ENCODE assay signal across 8 cellular contexts in genomic region chr4:24419147-24420034, GRCh38.
A peak's percentile ranks its signal among the peaks of the same experiment; 100 is the strongest.
DNase-seq lines count a peak whose midpoint lies in the region; ATAC-seq and TF ChIP-seq lines count a peak whose summit lies in the region.

No MANE protein-coding gene starts in this region.

- H3K4me1 ChIP-seq in colonic mucosa (no peaks in the 10 kb centered on the region), right lobe of liver (no peaks in the 10 kb centered on the region)

- ATAC-seq in GM18868 (IDR thresholded peaks at IDR 0.05; ENCODE audit: unreplicated experiment), result peak; percentile 94
- peak; percentile 83 for ATAC-seq in HG03108 (IDR thresholded peaks at IDR 0.05; ENCODE audit: unreplicated experiment)
- peak; percentile 74 for ATAC-seq in activated CD4-positive, alpha-beta T cell treated with anti-CD3 and anti-CD28 coated beads for 36 hours
- peak; percentile 97 to 99 (median 99) for ATAC-seq in right lobe of liver

- H3K4me3 Mint-ChIP-seq in activated CD4-positive, alpha-beta T cell treated with anti-CD3 and anti-CD28 coated beads for 36 hours, result no peak overlapping the region

- CTCF ChIA-PET in activated CD4-positive, alpha-beta T cell treated with anti-CD3 and anti-CD28 coated beads for 36 hours (lab: Charles Lee), result interaction anchor here (0.5 to 2.3 kb wide), 14 partner anchors 8 to 1524 kb away, joined by 3 to 7 read pairs (median 4); no protein-coding TSS in a partner anchor

- peaks cover 3% of the 10 kb centered on the region for H3K4me1 Mint-ChIP-seq in activated CD4-positive, alpha-beta T cell treated with anti-CD3 and anti-CD28 coated beads for 36 hours

- H3K36me3 ChIP-seq in colonic mucosa (no peaks in the 10 kb centered on the region), right lobe of liver (no peaks in the 10 kb centered on the region)

- under 1% methylated on average over 8 of the region's 8 CpGs for WGBS in right lobe of liver (ENCODE audit: insufficient coverage, low coverage, low lambda C conversion rate, missing lambda C conversion rate)

- no peak for TF ChIP-seq POLR2A in right lobe of liver (IDR thresholded peaks at IDR 0.05)

- no peak overlapping the region for H3K27ac Mint-ChIP-seq in activated CD4-positive, alpha-beta T cell treated with anti-CD3 and anti-CD28 coated beads for 36 hours

- POLR2A ChIA-PET in activated CD4-positive, alpha-beta T cell treated with anti-CD3 and anti-CD28 coated beads for 36 hours (lab: Charles Lee), result no interaction called here

- intact Hi-C loops in activated CD4-positive, alpha-beta T cell treated with anti-CD3 and anti-CD28 coated beads for 36 hours (cut with DNase I, micrococcal nuclease), result loop anchor here (1.0 to 5.0 kb wide), 2 partner anchors 1082 to 1284 kb away; no protein-coding TSS in a partner anchor
- intact Hi-C loops in colonic mucosa (cut with DNase I), result no loop called here
- intact Hi-C loops in right lobe of liver (cut with DNase I), result no loop called here

- H3K27me3 ChIP-seq in colonic mucosa (no peaks in the 10 kb centered on the region), right lobe of liver (no peaks in the 10 kb centered on the region)

- H3K9me3 ChIP-seq in colonic mucosa (no peaks in the 10 kb centered on the region), right lobe of liver (no peaks in the 10 kb centered on the region)

- H3K27me3 Mint-ChIP-seq in activated CD4-positive, alpha-beta T cell treated with anti-CD3 and anti-CD28 coated beads for 36 hours, result peaks cover 8% of the 10 kb centered on the region

- no peak overlapping the region for H3K9ac ChIP-seq in colonic mucosa (ENCODE audit: low read depth in 2 of 2, low read length in 2 of 2)

- H3K9me3 Mint-ChIP-seq in activated CD4-positive, alpha-beta T cell treated with anti-CD3 and anti-CD28 coated beads for 36 hours (ENCODE audit: low read depth), result no peaks in the 10 kb centered on the region

- peak; percentile 63 for DNase-seq in AG10803 (ENCODE audit: low read depth)
- peak; percentile 55 for DNase-seq in NCI-H345 (lab: John Stamatoyannopoulos, UW)
- DNase-seq in activated CD4-positive, alpha-beta T cell treated with anti-CD3 and anti-CD28 coated beads for 36 hours, result peak; percentile 82
- peak; percentile 76 for DNase-seq in colonic mucosa
- DNase-seq in right lobe of liver, result peak; percentile 73 to 80 (median 80)
- DNase-seq in stimulated activated CD8-positive, alpha-beta memory T cell treated with anti-CD3 and anti-CD28 coated beads, Interleukin-15, amount 100 ng/mL, for 1 hour (ENCODE audit: low read depth), result peak; percentile 24

- H3K4me3 ChIP-seq in AG10803 (ENCODE audit: low read length), result no peak overlapping the region
- no peak overlapping the region for H3K4me3 ChIP-seq in colonic mucosa
- no peak overlapping the region for H3K4me3 ChIP-seq in right lobe of liver

- no peak overlapping the region for H3K27ac ChIP-seq in colonic mucosa
- no peak overlapping the region for H3K27ac ChIP-seq in right lobe of liver

- H3K36me3 Mint-ChIP-seq in activated CD4-positive, alpha-beta T cell treated with anti-CD3 and anti-CD28 coated beads for 36 hours (ENCODE audit: low read depth), result no peaks in the 10 kb centered on the region

- TF ChIP-seq CTCF in AG10803 (conservative IDR thresholded peaks at IDR 0.05; ENCODE audit: low read length) (peak; percentile 97), colonic mucosa (IDR thresholded peaks at IDR 0.05) (peak; percentile 87), right lobe of liver (IDR thresholded peaks at IDR 0.05) (peak; percentile 91 to 96 (median 92))

Comparison
In these comparisons a context has a peak if more than half of its experiments do, and no peak if none do; other contexts are left out.
1. DNase-seq: peak in every context shown above with its lines; median percentile 82 in activated CD4-positive, alpha-beta T cell treated with anti-CD3 and anti-CD28 coated beads for 36 hours; 80 in right lobe of liver; 76 in colonic mucosa; 63 in AG10803; 55 in NCI-H345; 24 in stimulated activated CD8-positive, alpha-beta memory T cell treated with anti-CD3 and anti-CD28 coated beads, Interleukin-15, amount 100 ng/mL, for 1 hour.
2. intact Hi-C loops: an anchor here in activated CD4-positive, alpha-beta T cell treated with anti-CD3 and anti-CD28 coated beads for 36 hours (1.0 to 5.0 kb wide); none called in colonic mucosa and right lobe of liver.